ENCODE assay signal across 2 cellular contexts in genomic region chr19:45336696-45337251, GRCh38.
TF ChIP-seq lines count a peak whose summit lies in the region.

No MANE protein-coding gene starts in this region.

TF ChIP-seq in IMR-90, 13 proteins besides CTCF, POLR2A, EP300 and RAD21:
- TF ChIP-seq CEBPB (IDR thresholded peaks at IDR 0.05; ENCODE audit: low read depth, low read length): no peak
- no peak for TF ChIP-seq BHLHE40 (IDR thresholded peaks at IDR 0.05; ENCODE audit: low read depth, low read length)

TF ChIP-seq in WTC11, 78 proteins besides CTCF, POLR2A, EP300 and RAD21 (continued from another document):
- TF ChIP-seq ZNF396 (CRISPR knock-in tag; IDR thresholded peaks at IDR 0.05; ENCODE audit: borderline replicate concordance): no peak
- TF ChIP-seq CDX4 (CRISPR knock-in tag; IDR thresholded peaks at IDR 0.05; ENCODE audit: borderline replicate concordance): no peak
- no peak for TF ChIP-seq ZNF416 (CRISPR knock-in tag; IDR thresholded peaks at IDR 0.05)
